13 cellular contexts compared by ENCODE assay signal in genomic region chr19:1922803-1923202, GRCh38.
"Had no signal": no experiment of that assay in that cellular context is flagged by ENCODE, and none has a peak within 500 bp of the region (broad histone marks: within the 10 kb centered on the region; RNA-seq: fewer than 3 reads in every experiment).

No MANE protein-coding gene starts in this region.

- H3K27ac Mint-ChIP-seq: natural killer cell treated with Interleukin-12 subunit alpha and Interleukin-12 subunit beta and Interleukin-15 and Interleukin-18, amount 100 ng/mL, for 72 hours had no signal

- H3K4me1 ChIP-seq: ascending aorta, psoas muscle, suprapubic skin, upper lobe of right lung had no signal

- ATAC-seq: psoas muscle had no signal

- H3K9me3 Mint-ChIP-seq: activated naive CD8-positive, alpha-beta T cell treated with anti-CD3 and anti-CD28 coated beads, Interleukin-2, amount 50 U/mL, for 24 hours; natural killer cell treated with Interleukin-12 subunit alpha and Interleukin-12 subunit beta and Interleukin-15 and Interleukin-18, amount 100 ng/mL, for 72 hours had no signal

- H3K36me3 Mint-ChIP-seq: natural killer cell treated with Interleukin-12 subunit alpha and Interleukin-12 subunit beta and Interleukin-15 and Interleukin-18, amount 100 ng/mL, for 72 hours had no signal

- H3K4me2 ChIP-seq: SK-N-SH had no signal

- H3K4me3 Mint-ChIP-seq: activated naive CD8-positive, alpha-beta T cell treated with anti-CD3 and anti-CD28 coated beads, Interleukin-2, amount 50 U/mL, for 24 hours; natural killer cell treated with Interleukin-12 subunit alpha and Interleukin-12 subunit beta and Interleukin-15 and Interleukin-18, amount 100 ng/mL, for 72 hours had no signal

- H3K9ac ChIP-seq: SK-N-SH had no signal

- H3K27me3 ChIP-seq: ascending aorta, heart left ventricle, suprapubic skin, upper lobe of right lung had no signal

- DNase-seq: activated CD4-positive, CD25-positive, alpha-beta regulatory T cell treated with anti-CD3 and anti-CD28 coated beads, Interleukin-2, amount 50 U/mL, for 72 hours; activated CD8-positive, alpha-beta memory T cell treated with anti-CD3 and anti-CD28 coated beads for 24 hours; activated naive CD8-positive, alpha-beta T cell treated with anti-CD3 and anti-CD28 coated beads, Interleukin-2, amount 50 U/mL, for 24 hours; foreskin melanocyte; heart left ventricle; mesenchymal stem cell; psoas muscle; SK-N-SH; stimulated activated naive CD8-positive, alpha-beta T cell treated with anti-CD3 and anti-CD28 coated beads, Interleukin-15, Interleukin-2, amounts not matched to agents 100 U/mL and 50 U/mL, for 24 hours; upper lobe of right lung had no signal

- H3K27ac ChIP-seq: ascending aorta, psoas muscle, suprapubic skin had no signal

- H3K9me3 ChIP-seq: ascending aorta, psoas muscle, SK-N-SH, suprapubic skin, upper lobe of right lung had no signal

- H3K27me3 Mint-ChIP-seq: activated naive CD8-positive, alpha-beta T cell treated with anti-CD3 and anti-CD28 coated beads, Interleukin-2, amount 50 U/mL, for 24 hours; natural killer cell treated with Interleukin-12 subunit alpha and Interleukin-12 subunit beta and Interleukin-15 and Interleukin-18, amount 100 ng/mL, for 72 hours had no signal

- H3K4me3 ChIP-seq: ascending aorta, heart left ventricle, psoas muscle, suprapubic skin, upper lobe of right lung had no signal
